In the genomic region with DNA sequence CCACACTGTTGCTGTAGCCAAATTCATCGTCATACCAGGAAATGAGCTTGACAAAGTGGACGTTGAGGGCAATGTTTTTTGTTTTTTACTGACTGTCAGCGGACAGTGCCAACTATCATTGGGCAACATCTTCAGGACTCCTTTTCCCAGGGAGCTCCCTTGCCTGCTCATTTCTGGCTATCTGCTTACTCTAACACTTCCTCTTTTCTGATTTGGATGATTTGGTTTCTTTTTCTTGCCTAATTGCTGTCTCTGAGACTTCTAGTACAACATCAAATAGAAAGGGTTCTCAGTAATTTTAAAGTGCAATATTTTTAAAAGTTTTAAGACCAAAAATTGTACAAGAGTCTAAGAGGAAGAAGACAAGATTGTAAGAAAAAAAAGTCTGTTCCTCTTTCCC, we compare ENCODE assay signal across 19 cellular contexts.
DNase-seq lines count a peak whose midpoint lies in the region; ATAC-seq, FAIRE-seq and TF ChIP-seq lines count a peak whose summit lies in the region.
"Had no signal": no experiment of that assay in that cellular context is flagged by ENCODE, and none has a peak within 500 bp of the region (broad histone marks: within the 10 kb centered on the region; RNA-seq: fewer than 3 reads in every experiment).

No MANE protein-coding gene starts in this region.

- WGBS in K562 (ENCODE audit: insufficient coverage, low coverage, missing lambda C conversion rate): 42% methylated on average over 3 of the region's 3 CpGs
- WGBS in small intestine, 3 donors: 57 to 80% (median 72%) methylated on average over 3 of the region's 3 CpGs

- H3K9ac ChIP-seq in K562 (ENCODE audit: insufficient read depth in 1 of 2, low read depth in 2 of 2, low read length in 2 of 2): no peak overlapping the region

- no peak for TF ChIP-seq RAD21 in K562 (CRISPR knock-in tag; conservative IDR thresholded peaks at IDR 0.05 in 1 of 2, IDR thresholded peaks at IDR 0.05 in 1 of 2)

- DNase-seq in SKM-1 treated with dmso at 0.1 percent for 144 hours (lab: John Stamatoyannopoulos, UW; ENCODE audit: unreplicated experiment) (peak; percentile 0), SKM-1 (lab: John Stamatoyannopoulos, UW; ENCODE audit: unreplicated experiment) (no peak), Kasumi-1 (lab: John Stamatoyannopoulos, UW) (peak; percentile 14 to 21), OCI-M1 (lab: John Stamatoyannopoulos, UW) (peak; percentile 44), K562 (ENCODE audit: extremely low read depth in 1 of 4, low spot score in 3 of 4) (no peak), small intestine (no peak)
- no peak for DNase-seq in stimulated activated naive CD4-positive, alpha-beta T cell (lab: John Stamatoyannopoulos, UW)
- no peak for DNase-seq in stimulated activated naive CD4-positive, alpha-beta T cell treated with Interleukin-2 at 50 U/mL for 16 hours (lab: John Stamatoyannopoulos, UW)
- DNase-seq: C1 segment of cervical spinal cord; Calu3; CD4-positive, alpha-beta memory T cell; COR-L47; DMS53; DMS79 treated with DMSO at 0.1 percent for 48 hours; GF-D8; H9 had no signal

- H3K4me2 ChIP-seq in K562 (ENCODE audit: insufficient read depth, low read length): no peak overlapping the region
- H3K4me2 ChIP-seq: GM23338 had no signal

- H3K79me2 ChIP-seq in K562 (ENCODE audit: control insufficient read depth, insufficient read depth, low read length): no peaks in the 10 kb centered on the region

- CTCF ChIA-PET in K562 (lab: Yijun Ruan, JAX; ENCODE audit: low intra/inter-chr PET ratio): interaction anchor here (0.6 kb wide), 1 partner anchor 1329 kb away, joined by 3 read pairs; no protein-coding TSS in a partner anchor

- TF ChIP-seq POLR2A in K562 (conservative IDR thresholded peaks at IDR 0.05): no peak

- no peak for TF ChIP-seq CTCF in K562 (IDR thresholded peaks at IDR 0.05 in 2 of 3, conservative IDR thresholded peaks at IDR 0.05 in 1 of 3; ENCODE audit: insufficient read depth in 2 of 3, low read depth in 1 of 3, low read length in 3 of 3)

- no peak overlapping the region for H2AFZ ChIP-seq in K562 (ENCODE audit: low read depth, low read length)
- H2AFZ ChIP-seq: GM23338 had no signal

- in situ Hi-C loops in K562 (cut with MboI): no loop called here

- ATAC-seq in K562: no peak
- ATAC-seq: GM23338, HCT116 had no signal

- intact Hi-C loops in K562 (cut with micrococcal nuclease): no loop called here

- H3K4me3 ChIP-seq in K562 (no peak overlapping the region), small intestine (ENCODE audit: low read depth in 1 of 2, low read length in 2 of 2) (no peak overlapping the region)
- H3K4me3 ChIP-seq: GM23338 had no signal

- no peak for TF ChIP-seq EP300 in K562 (IDR thresholded peaks at IDR 0.05; ENCODE audit: low read length)

- H3K27ac ChIP-seq in K562 (ENCODE audit: extremely low read depth, low read depth, low read length): no peak overlapping the region
- H3K27ac ChIP-seq in small intestine (ENCODE audit: low read depth in 1 of 2, low read length in 1 of 2): no peak overlapping the region

- H3K27me3 ChIP-seq in K562 (ENCODE audit: control insufficient read depth in 2 of 2, insufficient read depth in 2 of 2, low read length in 2 of 2) (no peaks in the 10 kb centered on the region), small intestine (ENCODE audit: control insufficient read depth in 2 of 2, insufficient read depth in 2 of 2, low read length in 2 of 2) (no peaks in the 10 kb centered on the region)

- H3K9me1 ChIP-seq in K562 (ENCODE audit: control insufficient read depth, insufficient read depth, low read length): no peaks in the 10 kb centered on the region

- FAIRE-seq in K562 (lab: Jason Lieb, UNC) (no peak), small intestine (lab: Jason Lieb, UNC) (no peak)
- FAIRE-seq: GM19239 had no signal

- H3K36me3 ChIP-seq in K562 (ENCODE audit: control insufficient read depth, insufficient read depth, low read length) (no peaks in the 10 kb centered on the region), small intestine (ENCODE audit: control insufficient read depth in 2 of 2, insufficient read depth in 2 of 2, low read length in 2 of 2) (no peaks in the 10 kb centered on the region)

- H3K9me3 ChIP-seq in K562 (replicated peaks; ENCODE audit: control insufficient read depth, insufficient read depth, low read depth, low read length) (no peaks in the 10 kb centered on the region), small intestine (ENCODE audit: control insufficient read depth, low read depth) (no peaks in the 10 kb centered on the region)

- BruUV-seq in K562 (replicated peaks; lab: Mats Ljungman, UMichigan): no TSS peak

- H3K4me1 ChIP-seq in K562 (replicated peaks in 1 of 2; ENCODE audit: control insufficient read depth in 2 of 2, insufficient read depth in 2 of 2, low read length in 2 of 2): no peaks in the 10 kb centered on the region
- no peaks in the 10 kb centered on the region for H3K4me1 ChIP-seq in small intestine (ENCODE audit: control insufficient read depth in 2 of 2, insufficient read depth in 1 of 2, low read depth in 1 of 2, low read length in 1 of 2)

- POLR2A ChIA-PET in K562 (lab: Yijun Ruan, JAX): no interaction called here

- H4K20me1 ChIP-seq in K562 (replicated peaks; ENCODE audit: control insufficient read depth, insufficient read depth, low read length): no peaks in the 10 kb centered on the region

TF ChIP-seq in K562, 482 proteins besides CTCF, POLR2A, EP300 and RAD21:
- TF ChIP-seq MYBL2 (IDR thresholded peaks at IDR 0.05; ENCODE audit: low read depth) (no peak), MYBL2 (CRISPR knock-in tag; IDR thresholded peaks at IDR 0.05; ENCODE audit: borderline replicate concordance) (no peak), SPI1 (IDR thresholded peaks at IDR 0.05; ENCODE audit: borderline replicate concordance, low read depth, low read length) (peak; percentile 52; the same call in 1 of the 2 replicates)

Comparison
In these comparisons a context has a peak if more than half of its experiments do, and no peak if none do; other contexts are left out.
1. DNase-seq: peak in SKM-1 treated with dmso at 0.1 percent for 144 hours (single experiment), Kasumi-1 (2 of 2) and OCI-M1 (single experiment); none in SKM-1 (single experiment), K562 (0 of 4), stimulated activated naive CD4-positive, alpha-beta T cell (0 of 6), stimulated activated naive CD4-positive, alpha-beta T cell treated with Interleukin-2 at 50 U/mL for 16 hours (single experiment) and small intestine (single experiment).